8 cellular contexts compared by ENCODE assay signal in the genomic region with DNA sequence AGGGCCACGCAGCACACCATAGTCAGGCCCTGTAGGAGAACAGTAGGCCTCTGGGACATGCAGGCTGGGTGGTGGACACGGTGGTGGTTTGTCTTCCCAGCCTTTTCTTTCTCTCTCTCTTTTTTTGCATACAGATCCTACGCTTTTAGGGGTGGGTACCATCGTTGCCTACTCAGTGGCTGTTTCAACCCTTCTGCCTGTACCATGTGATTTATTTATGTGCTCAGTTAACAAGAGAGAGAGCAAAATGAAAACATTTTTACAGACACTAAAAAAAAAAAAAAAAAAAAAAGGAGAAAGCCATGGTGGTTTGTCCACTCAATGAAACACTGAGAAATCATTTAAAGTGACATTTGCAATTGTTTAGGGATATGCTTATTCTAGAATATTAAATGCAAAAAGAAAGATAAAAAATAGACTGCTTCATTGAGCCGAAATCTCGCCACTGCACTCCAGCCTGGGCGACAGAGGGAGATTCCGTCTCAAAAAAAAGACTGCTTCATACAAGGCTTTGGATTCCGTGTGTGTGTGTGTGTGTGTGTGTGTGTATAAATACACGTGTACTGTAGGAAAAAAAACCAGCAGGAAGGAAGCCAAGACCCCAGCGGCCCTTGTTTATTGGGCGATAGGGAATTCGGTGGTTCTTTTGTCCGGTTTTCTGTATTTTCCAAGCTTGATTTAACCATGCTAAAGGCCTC. TPM values are rescaled to one million over a fixed set of nuclear protein-coding genes. Genes with fewer than 3 reads are reported as not detected.
DNase-seq lines count a peak whose midpoint lies in the region; ATAC-seq, FAIRE-seq and TF ChIP-seq lines count a peak whose summit lies in the region.

No MANE protein-coding gene starts in this region.

- no peaks in the 10 kb centered on the region for H3K27me3 ChIP-seq in ACC112 (ENCODE audit: insufficient read depth, low read length)
- no peaks in the 10 kb centered on the region for H3K27me3 ChIP-seq in PC-3 (ENCODE audit: low read length)
- no peaks in the 10 kb centered on the region for H3K27me3 ChIP-seq in uterus

- intact Hi-C loops in PC-3 (cut with micrococcal nuclease) (loop anchor here (5.0 to 10.0 kb wide), 5 partner anchors 94 to 344 kb away; partner anchors contain the start of gene WDR20), uterus (cut with DNase I; ENCODE audit: low total_unique reads) (loop anchor here (10.0 kb wide), 1 partner anchor 81 kb away; no protein-coding TSS in a partner anchor)

- H3K4me3 ChIP-seq in ACC112 (ENCODE audit: low read depth, low read length) (peak overlapping the region; percentile 81), PC-3 (ENCODE audit: low read length) (peak overlapping the region; percentile 57), mesodermal cell (ENCODE audit: extremely low read depth, insufficient read depth, low read length, poor library complexity, severe bottlenecking) (peak overlapping the region; percentile 61), uterus (peak overlapping the region; percentile 28 to 35)

- peak overlapping the region; percentile 82 for H3K4me2 ChIP-seq in PC-3 (ENCODE audit: low read length)

- CTCF ChIA-PET in PC-3 (lab: Charles Lee): interaction anchor here (0.6 kb wide), 1 partner anchor 87 kb away, joined by 4 read pairs; no protein-coding TSS in a partner anchor

- no TSS peak for BruUV-seq in PC-3 (replicated peaks; lab: Mats Ljungman, UMichigan)

- WGBS in mesodermal cell (ENCODE audit: insufficient coverage in 2 of 2), 2 experiments: 15 to 27% methylated on average over 7 to 10 of the region's 14 CpGs

- H3K9me3 ChIP-seq in PC-3 (ENCODE audit: low read length): no peaks in the 10 kb centered on the region
- no peaks in the 10 kb centered on the region for H3K9me3 ChIP-seq in mesodermal cell (ENCODE audit: control insufficient read depth, low read length)
- H3K9me3 ChIP-seq in uterus: no peaks in the 10 kb centered on the region

- peaks cover 24% of the 10 kb centered on the region for H3K4me1 ChIP-seq in ACC112 (ENCODE audit: control insufficient read depth, insufficient read depth, low read length, unreplicated experiment)
- peaks cover 56% of the 10 kb centered on the region for H3K4me1 ChIP-seq in PC-3 (ENCODE audit: insufficient read depth, low read length)
- peaks cover 13% of the 10 kb centered on the region for H3K4me1 ChIP-seq in mesodermal cell (ENCODE audit: control insufficient read depth, insufficient read depth, low read length, poor library complexity, severe bottlenecking)
- peaks cover 0 to 4% of the 10 kb centered on the region in 2 donors for H3K4me1 ChIP-seq in uterus

- H3K9ac ChIP-seq in PC-3 (ENCODE audit: low read length): peak overlapping the region; percentile 35

- no peak for ATAC-seq in PC-3

- FAIRE-seq in GM19239 (lab: Jason Lieb, UNC): peak; percentile 11

- DNase-seq in GM19239 (ENCODE audit: insufficient read length, low spot score) (no peak), PC-3 (peak; percentile 35), cerebellar cortex (ENCODE audit: low spot score) (peak; percentile 57), uterus (peak; percentile 39 to 71), AG20443 (ENCODE audit: low spot score) (no peak), NK-92 (lab: John Stamatoyannopoulos, UW; ENCODE audit: unreplicated experiment) (no peak)

- H3K36me3 ChIP-seq in ACC112 (ENCODE audit: insufficient read depth, low read length): no peaks in the 10 kb centered on the region
- no peaks in the 10 kb centered on the region for H3K36me3 ChIP-seq in PC-3 (ENCODE audit: low read depth, low read length)
- no peaks in the 10 kb centered on the region for H3K36me3 ChIP-seq in mesodermal cell (ENCODE audit: control insufficient read depth, insufficient read depth, low read length)
- no peaks in the 10 kb centered on the region for H3K36me3 ChIP-seq in uterus

- H3K9me2 ChIP-seq in PC-3 (replicated peaks; ENCODE audit: low read length): no peaks in the 10 kb centered on the region

- H3K79me2 ChIP-seq in ACC112 (ENCODE audit: control insufficient read depth, insufficient read depth, low read length, unreplicated experiment): peaks cover 14% of the 10 kb centered on the region
- H3K79me2 ChIP-seq in PC-3 (ENCODE audit: low read length): peaks cover 31% of the 10 kb centered on the region

- no peaks in the 10 kb centered on the region for H3F3A ChIP-seq in PC-3 (ENCODE audit: low read length, unreplicated experiment)

- peak overlapping the region; percentile 87 for H2AFZ ChIP-seq in ACC112 (ENCODE audit: low read length, unreplicated experiment)
- peak overlapping the region; percentile 73 for H2AFZ ChIP-seq in PC-3 (ENCODE audit: low read length)

- TF ChIP-seq POLR2A in uterus (IDR thresholded peaks at IDR 0.05): no peak

- no peaks in the 10 kb centered on the region for H4K20me1 ChIP-seq in PC-3 (ENCODE audit: low read length)

- H3K27ac ChIP-seq in ACC112 (ENCODE audit: low read depth, low read length) (peak overlapping the region; percentile 66), PC-3 (ENCODE audit: low read length) (peak overlapping the region; percentile 32), mesodermal cell (ENCODE audit: low read depth, low read length, severe bottlenecking) (peak overlapping the region; percentile 89), uterus (peak overlapping the region; percentile 96 to 98)

- no peak for TF ChIP-seq CTCF in PC-3 (conservative IDR thresholded peaks at IDR 0.05; ENCODE audit: low read depth, low read length)
- TF ChIP-seq CTCF in uterus (IDR thresholded peaks at IDR 0.05): no peak

- POLR2A ChIA-PET in PC-3 (lab: Charles Lee; ENCODE audit: unreplicated experiment): no interaction called here

RNA-seq across cellular contexts. Expression of gene ZNF839, which starts 3.3 kb away (rescaled TPM):
- total RNA-seq in PC-3 (2014; rRNA removed): 13.2 and 20.5 TPM in 2 replicates
- 10.9 TPM for polyA plus RNA-seq in mesodermal cell (2013, experiment 1 of 2)
- polyA plus RNA-seq in mesodermal cell (2013, experiment 2 of 2): 8.5 TPM
- total RNA-seq in uterus: 10 to 100 TPM in 2 of 4 donors, 1 to 10 TPM in 1, under 1 TPM in 1; 0.29 to 12.8 (median 6.4) TPM

RNA-seq across cellular contexts. Expression of gene MOK, which starts 11.2 kb away (rescaled TPM):
- total RNA-seq in PC-3 (2014; rRNA removed): 106 and 108 TPM in 2 replicates
- 6.1 TPM for polyA plus RNA-seq in mesodermal cell (2013, experiment 1 of 2)
- 4.9 TPM for polyA plus RNA-seq in mesodermal cell (2013, experiment 2 of 2)
- total RNA-seq in uterus: 10 to 100 TPM in 2 of 4 donors, 1 to 10 TPM in 2; 1.0 to 23.0 (median 11.9) TPM

RNA-seq across cellular contexts. Expression of gene CINP, which starts 46.5 kb away (rescaled TPM):
- total RNA-seq in PC-3 (2014; rRNA removed) (76.9 and 83.6 TPM in 2 replicates), uterus (10 to 100 TPM in 2 of 4 donors, 1 to 10 TPM in 2; 1.5 to 38.2 (median 16.3) TPM)
- 32.5 TPM for polyA plus RNA-seq in mesodermal cell (2013, experiment 1 of 2)
- 32.1 TPM for polyA plus RNA-seq in mesodermal cell (2013, experiment 2 of 2)

RNA-seq across cellular contexts. Expression of gene TECPR2, which starts 46.5 kb away (rescaled TPM):
- total RNA-seq in PC-3 (2014; rRNA removed): 15.7 and 16.7 TPM in 2 replicates
- 15.5 TPM for polyA plus RNA-seq in mesodermal cell (2013, experiment 1 of 2)
- polyA plus RNA-seq in mesodermal cell (2013, experiment 2 of 2): 9.5 TPM
- total RNA-seq in uterus: 10 to 100 TPM; 14.1 to 43.1 (median 23.8) TPM

Comparison
In these comparisons a context has a peak if more than half of its experiments do, and no peak if none do; other contexts are left out.
1. H3K27ac ChIP-seq: peak in every context shown above with its lines; median percentile 97 in uterus; 89 in mesodermal cell; 66 in ACC112; 32 in PC-3.
2. DNase-seq: peak in PC-3 (single experiment), cerebellar cortex (single experiment) and uterus (2 of 2); none in GM19239 (single experiment), AG20443 (single experiment) and NK-92 (single experiment).
3. Peak in every context shown above with its lines, with median percentiles within 50 percentile points of each other: H3K4me3 ChIP-seq.